ENCODE assay signal across 8 cellular contexts in the genomic region with DNA sequence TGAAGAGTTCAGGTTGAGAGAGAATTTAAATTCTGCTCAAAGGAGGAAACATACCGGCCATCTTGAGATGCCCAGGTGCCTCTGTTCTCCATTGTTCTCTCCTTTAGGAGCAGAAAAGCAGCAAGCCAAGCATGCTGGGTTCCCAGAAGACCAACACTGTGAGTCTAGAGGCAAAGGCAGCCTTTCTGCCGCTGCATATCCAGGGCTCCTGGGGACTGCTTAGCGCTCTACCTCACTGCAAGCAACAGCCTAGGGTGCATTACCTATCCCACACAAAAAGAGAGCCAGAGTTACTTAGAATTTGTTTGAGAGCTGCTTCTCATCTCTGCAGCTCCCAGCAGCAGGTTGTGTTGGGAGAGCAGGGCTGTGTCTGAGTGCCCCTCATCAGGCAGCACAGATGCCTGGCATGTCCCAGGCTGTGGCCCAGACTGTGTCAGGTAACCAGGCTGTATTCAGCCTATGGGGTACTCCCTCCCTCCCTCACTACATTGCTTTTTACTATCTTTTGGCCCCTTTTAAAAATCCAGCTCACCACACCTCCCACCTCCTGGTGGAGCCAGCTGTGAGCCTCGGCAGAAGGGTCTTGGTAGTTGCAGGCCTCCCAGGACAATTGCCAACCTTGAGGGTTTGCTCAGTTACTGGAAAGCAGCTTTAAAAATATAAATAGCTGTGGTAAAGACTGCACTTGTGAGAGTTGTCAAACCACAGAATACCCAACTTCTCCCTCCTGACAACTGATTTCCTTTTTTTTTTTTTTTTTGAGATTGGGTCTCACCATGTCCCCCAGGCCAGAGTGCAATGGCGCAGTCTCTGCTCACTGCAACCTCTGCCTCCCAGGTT. TPM values are rescaled to one million over a fixed set of nuclear protein-coding genes. Genes with fewer than 3 reads are reported as not detected.
A peak's percentile ranks its signal among the peaks of the same experiment; 100 is the strongest.
DNase-seq lines count a peak whose midpoint lies in the region; ATAC-seq lines count a peak whose summit lies in the region.

No MANE protein-coding gene starts in this region.

- H3K4me3 ChIP-seq in MG63: no peak overlapping the region

- H3K27me3 ChIP-seq in MG63: no peaks in the 10 kb centered on the region

- ATAC-seq in GM18517 (IDR thresholded peaks at IDR 0.05; ENCODE audit: unreplicated experiment): peak; percentile 76
- no peak for ATAC-seq in HG03097 (IDR thresholded peaks at IDR 0.05; ENCODE audit: low FRiP score, unreplicated experiment)

- peaks cover 18% of the 10 kb centered on the region for H3K9me3 ChIP-seq in MG63

- no peaks in the 10 kb centered on the region for H3K36me3 ChIP-seq in MG63

- DNase-seq in H4 (ENCODE audit: low spot score): peak; percentile 50
- peak; percentile 13 for DNase-seq in MG63
- peak; percentile 36 for DNase-seq in medulla oblongata (ENCODE audit: extremely low spot score)
- no peak for DNase-seq in AG08396 (ENCODE audit: low spot score)
- DNase-seq in NCI-H1417 treated with DMSO at 0.1 percent for 48 hours (lab: John Stamatoyannopoulos, UW): no peak
- DNase-seq in dedifferentiated amniotic fluid mesenchymal stem cell (ENCODE audit: extremely low spot score): no peak

RNA-seq across cellular contexts. Expression of a gene that starts 30.2 kb away (rescaled TPM):
- not detected in 2 replicates for total RNA-seq in H4 (2014; rRNA removed; shearing (Covaris generic))
- total RNA-seq in MG63 (2014; rRNA removed; shearing (Covaris generic); ENCODE audit: low replicate concordance): not detected in 2 replicates

Comparison
In these comparisons a context has a peak if more than half of its experiments do, and no peak if none do; other contexts are left out.
1. DNase-seq: peak in H4 (single experiment), MG63 (single experiment) and medulla oblongata (single experiment); none in AG08396 (single experiment), NCI-H1417 treated with DMSO at 0.1 percent for 48 hours (single experiment) and dedifferentiated amniotic fluid mesenchymal stem cell (single experiment).